ENCODE assay signal across 1 cellular context in the genomic region with DNA sequence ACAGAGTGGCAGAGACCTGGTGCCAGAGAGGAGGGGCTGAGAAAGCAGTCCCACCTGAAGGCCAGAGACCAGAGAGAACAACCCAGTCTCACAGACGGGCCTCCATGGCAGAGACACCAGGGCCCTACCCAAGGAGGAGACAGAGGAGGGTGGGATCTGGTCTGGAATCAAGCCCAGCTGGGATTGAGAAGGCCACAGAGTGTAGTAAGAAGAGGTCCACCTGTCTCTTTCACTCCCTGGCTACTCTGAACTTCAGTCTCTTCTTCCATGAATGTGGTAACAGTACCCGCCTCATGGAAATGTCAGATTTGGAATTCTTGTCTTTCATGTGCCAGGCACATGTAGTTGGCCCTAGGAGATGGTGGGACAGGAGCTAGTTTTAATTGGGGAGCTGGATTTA.
TF ChIP-seq lines count a peak whose summit lies in the region.

No MANE protein-coding gene starts in this region.

TF ChIP-seq in GM12878, 131 proteins besides CTCF, POLR2A, EP300 and RAD21 (continued from another document):
- no peak for TF ChIP-seq ZNF622 (IDR thresholded peaks at IDR 0.05)
- no peak for TF ChIP-seq EGR1 (IDR thresholded peaks at IDR 0.05; ENCODE audit: borderline replicate concordance in 1 of 2, low read depth in 2 of 2, low read length in 2 of 2)
- TF ChIP-seq SUPT20H (IDR thresholded peaks at IDR 0.05; ENCODE audit: borderline replicate concordance, control insufficient read depth, low read depth, low read length) = no peak
- no peak for TF ChIP-seq KLF5 (IDR thresholded peaks at IDR 0.05; ENCODE audit: partially characterized antibody)
- TF ChIP-seq BCL11A (IDR thresholded peaks at IDR 0.05; ENCODE audit: low read depth, low read length) = no peak
- TF ChIP-seq EED (IDR thresholded peaks at IDR 0.05; ENCODE audit: low read depth) = no peak
